Comparison of ENCODE assay signal across 12 cellular contexts in the genomic region with DNA sequence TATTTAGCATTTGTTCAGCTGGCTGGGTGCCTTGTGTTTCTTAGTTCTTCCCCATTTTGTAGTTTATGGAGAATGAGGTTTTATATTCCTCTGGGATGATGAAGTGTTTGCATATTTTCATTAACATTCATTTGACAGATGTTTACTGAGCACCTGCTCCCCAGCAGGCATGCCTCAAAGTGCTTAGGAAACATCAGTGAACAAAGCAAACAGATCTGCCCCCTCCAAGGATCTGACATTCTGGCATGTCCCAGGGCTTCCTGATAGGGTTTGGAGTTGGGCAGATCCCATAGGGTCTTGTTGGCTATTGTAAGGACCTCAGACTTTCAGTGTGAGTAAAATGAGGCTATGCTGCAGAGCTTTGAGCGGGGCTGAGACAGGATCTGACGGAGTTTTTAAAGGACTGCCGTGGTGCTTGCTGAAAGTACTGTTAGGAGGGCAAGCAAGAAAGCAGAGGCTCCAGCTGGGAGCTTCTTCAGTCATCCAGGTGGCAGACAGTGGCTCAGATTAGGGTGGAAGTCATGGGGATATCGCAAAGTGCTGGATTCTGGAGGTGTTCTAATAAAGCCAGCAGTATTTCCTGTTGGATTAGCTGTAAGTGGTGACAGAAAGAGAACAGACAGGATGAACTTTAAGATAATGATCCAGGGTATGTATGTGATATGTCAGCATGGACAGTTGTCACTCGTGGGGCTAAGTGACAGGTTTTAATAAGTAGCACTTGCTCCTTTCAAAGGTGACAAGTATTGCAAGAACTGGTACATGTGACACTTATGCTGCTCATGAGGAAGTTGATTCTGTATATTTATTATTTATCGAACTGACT. TPM values are rescaled to one million over a fixed set of nuclear protein-coding genes. Genes with fewer than 3 reads are reported as not detected.
DNase-seq lines count a peak whose midpoint lies in the region; ATAC-seq and TF ChIP-seq lines count a peak whose summit lies in the region.
"Had no signal": no experiment of that assay in that cellular context is flagged by ENCODE, and none has a peak within 500 bp of the region (broad histone marks: within the 10 kb centered on the region; RNA-seq: fewer than 3 reads in every experiment).

No MANE protein-coding gene starts in this region.

- H3F3A ChIP-seq in neural progenitor cell (ENCODE audit: low read depth) = peaks cover 7% of the 10 kb centered on the region

- no TSS peak for BruUV-seq in A673 (replicated peaks; lab: Mats Ljungman, UMichigan)

- DNase-seq in activated CD8-positive, alpha-beta memory T cell treated with anti-CD3 and anti-CD28 coated beads, Interleukin-2, amount 10 ng/mL, durations not matched to agents 7 days and 5 days = no peak
- no peak for DNase-seq in activated CD8-positive, alpha-beta memory T cell treated with anti-CD3 and anti-CD28 coated beads, Interleukin-2, amount 50 U/mL, for 4 hours
- DNase-seq in NCI-H1105 treated with DMSO at 0.1 percent for 48 hours (lab: John Stamatoyannopoulos, UW) = peak; percentile 66
- DNase-seq in SHP77 treated with DMSO at 0.1 percent for 48 hours (lab: John Stamatoyannopoulos, UW) = peak; percentile 46
- no peak for DNase-seq in neural progenitor cell (ENCODE audit: low spot score)
- no peak for DNase-seq in medulla oblongata (ENCODE audit: extremely low spot score)
- no peak for DNase-seq in A673 (ENCODE audit: low spot score)
- DNase-seq: amygdala; NCI-H1930; stimulated activated CD4-positive, alpha-beta T cell treated with anti-CD3 and anti-CD28 coated beads, Interleukin-2, amount 100 ng/mL, for 24 hours had no signal

- H3K79me2 ChIP-seq in neural progenitor cell (ENCODE audit: low read depth) = no peaks in the 10 kb centered on the region

- no peak for TF ChIP-seq EP300 in gastroesophageal sphincter (IDR thresholded peaks at IDR 0.05)

- TF ChIP-seq POLR2A in gastroesophageal sphincter (IDR thresholded peaks at IDR 0.05) = no peak

- no peaks in the 10 kb centered on the region for H3K27me3 Mint-ChIP-seq in activated CD8-positive, alpha-beta memory T cell treated with anti-CD3 and anti-CD28 coated beads, Interleukin-2, amount 10 ng/mL, durations not matched to agents 7 days and 5 days
- H3K27me3 Mint-ChIP-seq in neural progenitor cell (ENCODE audit: insufficient read depth, low read depth) = peaks cover 4% of the 10 kb centered on the region

- peaks cover 30% of the 10 kb centered on the region for H3K36me3 Mint-ChIP-seq in activated CD8-positive, alpha-beta memory T cell treated with anti-CD3 and anti-CD28 coated beads, Interleukin-2, amount 10 ng/mL, durations not matched to agents 7 days and 5 days
- H3K36me3 Mint-ChIP-seq in neural progenitor cell = peaks cover 14% of the 10 kb centered on the region

- H3K4me3 ChIP-seq in neural progenitor cell (no peak overlapping the region), gastroesophageal sphincter (no peak overlapping the region), A673 (ENCODE audit: low read depth, low read length, poor library complexity, severe bottlenecking) (no peak overlapping the region)

- H3K4me2 ChIP-seq in neural progenitor cell = no peak overlapping the region

- POLR2A ChIA-PET in A673 (lab: Charles Lee; ENCODE audit: low non-redundant PET) = no interaction called here

- H2AFZ ChIP-seq in neural progenitor cell (replicated peaks) = no peak overlapping the region

- no peaks in the 10 kb centered on the region for H3K27me3 ChIP-seq in neural progenitor cell
- H3K27me3 ChIP-seq in gastroesophageal sphincter = no peaks in the 10 kb centered on the region
- H3K27me3 ChIP-seq in A673 (replicated peaks; ENCODE audit: insufficient read depth, low read depth, low read length, poor library complexity) = no peaks in the 10 kb centered on the region

- H3K9ac ChIP-seq in neural progenitor cell = no peak overlapping the region

- H3K4me3 Mint-ChIP-seq in activated CD8-positive, alpha-beta memory T cell treated with anti-CD3 and anti-CD28 coated beads, Interleukin-2, amount 10 ng/mL, durations not matched to agents 7 days and 5 days = no peak overlapping the region
- H3K4me3 Mint-ChIP-seq in neural progenitor cell = no peak overlapping the region

- intact Hi-C loops in A673 (cut with micrococcal nuclease; ENCODE audit: unreplicated experiment) = no loop called here

- H4K20me1 ChIP-seq in neural progenitor cell (ENCODE audit: low read depth) = peaks cover 3% of the 10 kb centered on the region

- H3K27ac Mint-ChIP-seq in activated CD8-positive, alpha-beta memory T cell treated with anti-CD3 and anti-CD28 coated beads, Interleukin-2, amount 10 ng/mL, durations not matched to agents 7 days and 5 days = peak overlapping the region; percentile 73
- H3K27ac Mint-ChIP-seq in neural progenitor cell = peak overlapping the region; percentile 38

- TF ChIP-seq CTCF in neural progenitor cell (IDR thresholded peaks at IDR 0.05) = no peak
- no peak for TF ChIP-seq CTCF in gastroesophageal sphincter (IDR thresholded peaks at IDR 0.05)
- no peak for TF ChIP-seq CTCF in A673 (conservative IDR thresholded peaks at IDR 0.05; ENCODE audit: low read depth, low read length)

- H3K4me1 Mint-ChIP-seq in activated CD8-positive, alpha-beta memory T cell treated with anti-CD3 and anti-CD28 coated beads, Interleukin-2, amount 10 ng/mL, durations not matched to agents 7 days and 5 days = peaks cover 15% of the 10 kb centered on the region
- H3K4me1 Mint-ChIP-seq in neural progenitor cell = no peaks in the 10 kb centered on the region

- H3K4me1 ChIP-seq in neural progenitor cell (no peaks in the 10 kb centered on the region), gastroesophageal sphincter (peaks cover 0 to 14% (median 0%) of the 10 kb centered on the region in 3 donors), A673 (ENCODE audit: insufficient read depth, low read length, poor library complexity, severe bottlenecking) (no peaks in the 10 kb centered on the region)

- H3K27ac ChIP-seq in neural progenitor cell (peak overlapping the region; percentile 46), gastroesophageal sphincter (peak overlapping the region in 1 of 4 donors; percentile 26), A673 (ENCODE audit: low read depth, low read length, poor library complexity, severe bottlenecking) (no peak overlapping the region)

- no peaks in the 10 kb centered on the region for H3K9me3 ChIP-seq in neural progenitor cell (ENCODE audit: low read depth)
- H3K9me3 ChIP-seq in gastroesophageal sphincter = no peaks in the 10 kb centered on the region
- H3K9me3 ChIP-seq in A673 (ENCODE audit: low read depth, low read length, poor library complexity, severe bottlenecking) = no peaks in the 10 kb centered on the region

- CTCF ChIA-PET in activated CD8-positive, alpha-beta memory T cell treated with anti-CD3 and anti-CD28 coated beads, Interleukin-2, amount 10 ng/mL, durations not matched to agents 7 days and 5 days (lab: Charles Lee) = no interaction called here
- CTCF ChIA-PET in A673 (lab: Charles Lee) = no interaction called here

- 75 to 82% methylated on average over 5 to 6 of the region's 6 CpGs for WGBS in gastroesophageal sphincter (ENCODE audit: low coverage in 1 of 2), 2 donors

- no peaks in the 10 kb centered on the region for H3K9me3 Mint-ChIP-seq in activated CD8-positive, alpha-beta memory T cell treated with anti-CD3 and anti-CD28 coated beads, Interleukin-2, amount 10 ng/mL, durations not matched to agents 7 days and 5 days (ENCODE audit: low read depth)
- H3K9me3 Mint-ChIP-seq in neural progenitor cell = no peaks in the 10 kb centered on the region

- H3K36me3 ChIP-seq in neural progenitor cell (no peaks in the 10 kb centered on the region), gastroesophageal sphincter (peaks cover 0 to 51% of the 10 kb centered on the region in 2 donors), A673 (ENCODE audit: insufficient read depth, low read length, poor library complexity, severe bottlenecking) (peaks cover 21% of the 10 kb centered on the region)

- ATAC-seq in activated CD8-positive, alpha-beta memory T cell treated with anti-CD3 and anti-CD28 coated beads, Interleukin-2, amount 10 ng/mL, durations not matched to agents 7 days and 5 days = peak; percentile 58
- ATAC-seq in gastroesophageal sphincter = no peak

RNA-seq across cellular contexts. Expression of gene IAH1, which starts 11.3 kb away (rescaled TPM):
- 10 to 100 TPM; 71.3 to 72.1 TPM for total RNA-seq in activated CD8-positive, alpha-beta memory T cell treated with anti-CD3 and anti-CD28 coated beads, Interleukin-2, amount 10 ng/mL, durations not matched to agents 7 days and 5 days
- total RNA-seq in neural progenitor cell (ENCODE audit: low replicate concordance) (22.4 and 45.6 TPM in 2 replicates), gastroesophageal sphincter (10 to 100 TPM; 53.6 to 82.0 (median 75.7) TPM), A673 (2021) (54.9 and 55.3 TPM in 2 replicates)
- total RNA-seq: G401 had no signal

RNA-seq across cellular contexts. Expression of gene CPSF3, which starts 39.6 kb away (rescaled TPM):
- 10 to 100 TPM; 57.9 to 64.6 TPM for total RNA-seq in activated CD8-positive, alpha-beta memory T cell treated with anti-CD3 and anti-CD28 coated beads, Interleukin-2, amount 10 ng/mL, durations not matched to agents 7 days and 5 days
- total RNA-seq in neural progenitor cell (ENCODE audit: low replicate concordance) (129 and 199 TPM in 2 replicates), gastroesophageal sphincter (10 to 100 TPM; 18.0 to 27.0 (median 26.1) TPM), A673 (2021) (86.8 and 87.2 TPM in 2 replicates)

RNA-seq across cellular contexts. Expression of gene ITGB1BP1, which starts 39.8 kb away (rescaled TPM):
- 100 to 1,000 TPM; 137 to 164 TPM for total RNA-seq in activated CD8-positive, alpha-beta memory T cell treated with anti-CD3 and anti-CD28 coated beads, Interleukin-2, amount 10 ng/mL, durations not matched to agents 7 days and 5 days
- total RNA-seq in neural progenitor cell (ENCODE audit: low replicate concordance) (14.6 and 17.3 TPM in 2 replicates), gastroesophageal sphincter (10 to 100 TPM; 52.8 to 80.4 (median 69.6) TPM), A673 (2021) (115 and 138 TPM in 2 replicates)

Comparison
In these comparisons a context has a peak if more than half of its experiments do, and no peak if none do; other contexts are left out.
1. DNase-seq: peak in NCI-H1105 treated with DMSO at 0.1 percent for 48 hours (single experiment) and SHP77 treated with DMSO at 0.1 percent for 48 hours (single experiment); none in activated CD8-positive, alpha-beta memory T cell treated with anti-CD3 and anti-CD28 coated beads, Interleukin-2, amount 10 ng/mL, durations not matched to agents 7 days and 5 days (single experiment), activated CD8-positive, alpha-beta memory T cell treated with anti-CD3 and anti-CD28 coated beads, Interleukin-2, amount 50 U/mL, for 4 hours (single experiment), neural progenitor cell (single experiment), medulla oblongata (single experiment) and A673 (single experiment).